17 cellular contexts compared by ENCODE assay signal in the genomic region with DNA sequence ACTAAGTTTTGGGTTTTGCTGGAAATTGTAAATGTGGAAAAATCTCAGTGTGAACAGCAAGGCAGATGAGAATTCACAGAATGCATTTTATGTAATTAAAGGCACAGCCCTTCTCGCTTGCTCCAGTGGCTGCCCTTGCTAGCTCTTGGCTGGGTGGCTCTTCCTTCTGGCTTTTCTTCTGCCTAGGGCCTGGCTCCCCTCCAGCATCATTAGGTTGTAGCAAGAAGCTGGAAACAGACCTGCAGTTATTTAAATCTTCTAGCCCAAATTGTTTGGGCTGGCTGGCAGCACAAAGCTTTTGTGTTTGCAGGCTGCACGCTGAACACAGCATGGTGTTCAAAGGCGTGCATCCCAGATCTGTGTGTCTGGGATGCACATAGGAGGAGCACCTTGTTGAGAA. TPM values are rescaled to one million over a fixed set of nuclear protein-coding genes. Genes with fewer than 3 reads are reported as not detected.
DNase-seq lines count a peak whose midpoint lies in the region; ATAC-seq and TF ChIP-seq lines count a peak whose summit lies in the region.
"Had no signal": no experiment of that assay in that cellular context is flagged by ENCODE, and none has a peak within 500 bp of the region (broad histone marks: within the 10 kb centered on the region; RNA-seq: fewer than 3 reads in every experiment).

No MANE protein-coding gene starts in this region.

- DNase-seq in C1 segment of cervical spinal cord (lab: John Stamatoyannopoulos, UW) (peak in 9 of 14 donors; percentile 15 to 54 (median 35)), left cardiac atrium (peak; percentile 62), posterior vena cava (ENCODE audit: low spot score) (peak; percentile 80), WERI-Rb-1 (no peak), kidney tubule cell (ENCODE audit: low spot score) (no peak), NCI-H1092 treated with DMSO at 0.1 percent for 48 hours (lab: John Stamatoyannopoulos, UW) (no peak), GOT3 (lab: John Stamatoyannopoulos, UW) (no peak)
- DNase-seq: activated CD4-positive, alpha-beta T cell treated with anti-CD3 and anti-CD28 coated beads for 48 hours; activated naive CD4-positive, alpha-beta T cell treated with anti-CD3 and anti-CD28 coated beads, Interleukin-2, amount 50 U/mL, for 16 hours; NCI-H1105 treated with DMSO at 0.1 percent for 48 hours; NCI-H345; stimulated activated CD4-positive, alpha-beta T cell treated with anti-CD3 and anti-CD28 coated beads, Interleukin-12 subunit alpha, Interleukin-12 subunit beta, amount 100 ng/mL, for 4 hours; stimulated activated naive CD4-positive, alpha-beta T cell treated with Interleukin-2 at 50 U/mL for 16 hours; T1000 had no signal

- no peaks in the 10 kb centered on the region for H3K9me3 ChIP-seq in WERI-Rb-1 (ENCODE audit: severe bottlenecking)
- H3K9me3 ChIP-seq: neutrophil had no signal

- H3K27me3 ChIP-seq in WERI-Rb-1 (ENCODE audit: insufficient read depth, low read depth, severe bottlenecking), result no peaks in the 10 kb centered on the region
- H3K27me3 ChIP-seq: neutrophil had no signal

- intact Hi-C loops in left cardiac atrium (cut with DNase I) (no loop called here), posterior vena cava (cut with DNase I) (no loop called here)

- peak overlapping the region; percentile 37 for H3K27ac ChIP-seq in VCaP
- no peak overlapping the region for H3K27ac ChIP-seq in WERI-Rb-1
- H3K27ac ChIP-seq: neutrophil had no signal

- peak; percentile 55 to 69 for ATAC-seq in left cardiac atrium
- ATAC-seq: K562 had no signal

- peaks cover 2% of the 10 kb centered on the region; the same call in 1 of the 2 replicates for H3K36me3 ChIP-seq in WERI-Rb-1
- H3K36me3 ChIP-seq: neutrophil had no signal

- H3K4me3 ChIP-seq in WERI-Rb-1 (ENCODE audit: low read depth, low read length), result no peak overlapping the region
- H3K4me3 ChIP-seq: K562 had no signal

- no peak for TF ChIP-seq CTCF in VCaP (conservative IDR thresholded peaks at IDR 0.05)
- TF ChIP-seq CTCF in WERI-Rb-1 (IDR thresholded peaks at IDR 0.05; ENCODE audit: low read depth, low read length), result no peak

RNA-seq across cellular contexts. Expression of a gene that starts 56.5 kb away (rescaled TPM):
- total RNA-seq in left cardiac atrium (100 to 1,000 TPM; 168 to 200 TPM), posterior vena cava (10 to 100 TPM; 38.7 to 68.0 TPM)

Comparison
In these comparisons a context has a peak if more than half of its experiments do, and no peak if none do; other contexts are left out.
1. DNase-seq: peak in C1 segment of cervical spinal cord (9 of 14), left cardiac atrium (single experiment) and posterior vena cava (single experiment); none in WERI-Rb-1 (single experiment), kidney tubule cell (single experiment), NCI-H1092 treated with DMSO at 0.1 percent for 48 hours (single experiment) and GOT3 (single experiment).